ENCODE assay signal across 8 cellular contexts in genomic region chr17:81566461-81567126, GRCh38. TPM values are rescaled to one million over a fixed set of nuclear protein-coding genes. Genes with fewer than 3 reads are reported as not detected.
A peak's percentile ranks its signal among the peaks of the same experiment; 100 is the strongest.
DNase-seq lines count a peak whose midpoint lies in the region; ATAC-seq and TF ChIP-seq lines count a peak whose summit lies in the region.

No MANE protein-coding gene starts in this region.

- DNase-seq in COR-L47 (lab: John Stamatoyannopoulos, UW), result peak; percentile 94
- DNase-seq in NB4 (ENCODE audit: low read depth), result peak; percentile 92
- DNase-seq in right atrium auricular region (ENCODE audit: low spot score), result peak; percentile 79
- no peak for DNase-seq in T-helper 1 cell

- ATAC-seq in stimulated activated memory B cell treated with anti-CD40 and anti-IgM and Interleukin-4, amounts not matched to agents 10 μg/mL and 1 μg/mL and 100 μg/mL, for 72 hours, result no peak
- ATAC-seq in GM21529 (IDR thresholded peaks at IDR 0.05; ENCODE audit: unreplicated experiment) (no peak), GM19328 (IDR thresholded peaks at IDR 0.05; ENCODE audit: unreplicated experiment) (no peak)

- TF ChIP-seq CTCF in NB4 (IDR thresholded peaks at IDR 0.05; ENCODE audit: low read depth, low read length), result no peak
- no peak for TF ChIP-seq CTCF in WI38 (IDR thresholded peaks at IDR 0.05; ENCODE audit: low read depth, low read length)
- TF ChIP-seq CTCF in right atrium auricular region (IDR thresholded peaks at IDR 0.05), result no peak

- peak overlapping the region; percentile 33 to 80 for H3K27ac ChIP-seq in right atrium auricular region

- no peaks in the 10 kb centered on the region for H3K9me3 Mint-ChIP-seq in stimulated activated memory B cell treated with anti-CD40 and anti-IgM and Interleukin-4, amounts not matched to agents 10 μg/mL and 1 μg/mL and 100 μg/mL, for 72 hours

- no peaks in the 10 kb centered on the region for H3K27me3 ChIP-seq in right atrium auricular region

- H3K4me1 ChIP-seq in right atrium auricular region, result peaks cover 0 to 29% of the 10 kb centered on the region in 2 donors

- H3K4me3 ChIP-seq in NB4 (ENCODE audit: low read depth, low read length) (no peak overlapping the region), WI38 (ENCODE audit: low read depth, low read length) (peak overlapping the region; percentile 35), right atrium auricular region (no peak overlapping the region)

- no peak overlapping the region for H3K4me3 Mint-ChIP-seq in stimulated activated memory B cell treated with anti-CD40 and anti-IgM and Interleukin-4, amounts not matched to agents 10 μg/mL and 1 μg/mL and 100 μg/mL, for 72 hours

- H3K27me3 Mint-ChIP-seq in stimulated activated memory B cell treated with anti-CD40 and anti-IgM and Interleukin-4, amounts not matched to agents 10 μg/mL and 1 μg/mL and 100 μg/mL, for 72 hours, result no peaks in the 10 kb centered on the region

- peaks cover 83% of the 10 kb centered on the region for H3K36me3 ChIP-seq in right atrium auricular region

- peak overlapping the region; percentile 61 for H3K27ac Mint-ChIP-seq in stimulated activated memory B cell treated with anti-CD40 and anti-IgM and Interleukin-4, amounts not matched to agents 10 μg/mL and 1 μg/mL and 100 μg/mL, for 72 hours

- H3K36me3 Mint-ChIP-seq in stimulated activated memory B cell treated with anti-CD40 and anti-IgM and Interleukin-4, amounts not matched to agents 10 μg/mL and 1 μg/mL and 100 μg/mL, for 72 hours, result peaks cover 59% of the 10 kb centered on the region

- TF ChIP-seq POLR2A in NB4 (IDR thresholded peaks at IDR 0.05; ENCODE audit: extremely low read depth, insufficient read length), result no peak

- H3K4me1 Mint-ChIP-seq in stimulated activated memory B cell treated with anti-CD40 and anti-IgM and Interleukin-4, amounts not matched to agents 10 μg/mL and 1 μg/mL and 100 μg/mL, for 72 hours, result peaks cover 17% of the 10 kb centered on the region

- no peaks in the 10 kb centered on the region for H3K9me3 ChIP-seq in right atrium auricular region

RNA-seq across cellular contexts. Expression of gene FAAP100, which starts 14.4 kb away (rescaled TPM):
- 10 to 100 TPM; 12.8 to 13.7 TPM for total RNA-seq in right atrium auricular region

RNA-seq across cellular contexts. Expression of gene FSCN2, which starts 38.4 kb away (rescaled TPM):
- under 1 TPM; 0.63 to 0.74 TPM for total RNA-seq in right atrium auricular region

RNA-seq across cellular contexts. Expression of gene ACTG1, which starts 54.0 kb away (rescaled TPM):
- total RNA-seq in right atrium auricular region, result 1,000 to 10,000 TPM; 1,076 to 1,610 TPM

Comparison
In these comparisons a context has a peak if more than half of its experiments do, and no peak if none do; other contexts are left out.
1. DNase-seq: peak in COR-L47 (single experiment), NB4 (single experiment) and right atrium auricular region (single experiment); none in T-helper 1 cell (0 of 5).